Comparison of ENCODE assay signal across 8 cellular contexts in the genomic region with DNA sequence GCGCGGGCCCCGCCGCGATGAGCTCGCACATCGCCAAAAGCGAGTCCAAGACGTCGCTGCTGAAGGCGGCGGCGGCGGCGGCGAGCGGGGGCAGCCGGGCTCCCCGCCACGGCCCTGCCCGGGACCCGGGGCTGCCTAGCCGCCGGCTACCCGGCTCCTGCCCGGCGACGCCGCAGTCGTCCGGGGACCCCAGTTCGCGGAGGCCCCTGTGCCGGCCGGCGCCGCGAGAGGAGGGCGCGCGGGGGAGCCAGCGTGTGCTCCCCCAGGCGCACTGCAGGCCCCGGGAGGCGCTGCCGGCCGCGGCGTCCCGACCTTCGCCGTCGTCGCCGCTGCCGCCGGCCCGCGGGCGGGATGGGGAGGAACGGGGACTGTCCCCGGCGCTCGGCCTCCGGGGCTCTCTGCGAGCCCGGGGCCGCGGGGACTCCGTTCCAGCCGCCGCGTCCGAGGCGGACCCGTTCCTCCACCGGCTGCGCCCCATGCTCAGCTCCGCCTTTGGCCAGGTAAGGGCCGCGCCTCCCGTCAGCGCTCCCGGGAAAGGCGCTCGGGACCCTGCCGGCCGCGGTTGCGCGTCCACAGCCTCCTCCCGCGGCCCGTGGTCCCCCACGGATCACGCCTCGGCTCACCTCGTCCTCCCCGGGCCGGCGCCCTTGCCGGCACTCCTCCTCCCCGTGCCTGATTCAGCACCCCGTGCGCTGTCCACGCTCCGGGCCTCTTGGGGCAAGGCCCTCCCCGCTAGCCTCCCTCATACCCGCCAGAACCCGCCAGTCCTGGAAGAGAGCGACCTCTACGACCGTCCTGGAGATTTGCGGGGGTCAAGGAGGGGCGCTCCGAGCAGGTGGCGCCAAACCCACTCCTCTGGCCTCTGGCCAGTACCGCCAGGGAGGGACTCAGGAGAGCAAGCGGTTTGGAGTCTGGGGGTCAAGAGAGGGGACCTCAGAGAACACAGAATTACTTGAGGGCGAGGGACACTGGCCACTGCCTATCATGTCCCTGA. TPM values are rescaled to one million over a fixed set of nuclear protein-coding genes. Genes with fewer than 3 reads are reported as not detected.
A peak's percentile ranks its signal among the peaks of the same experiment; 100 is the strongest.
DNase-seq lines count a peak whose midpoint lies in the region; ATAC-seq and TF ChIP-seq lines count a peak whose summit lies in the region.

No MANE protein-coding gene starts in this region.

- peak overlapping the region; percentile 32 to 72 (median 54); a peak in 18 of 22 replicates for H3K9ac ChIP-seq in BLaER1 treated with 17β-estradiol and CSF1 and Interleukin-3, amounts not matched to agents 10 nM and 100 nM
- no peak overlapping the region for H3K9ac ChIP-seq in IMR-90 (ENCODE audit: low read depth, low read length)

- no peak overlapping the region for H3K27ac Mint-ChIP-seq in memory B cell

- POLR2A ChIA-PET in IMR-90 (lab: Charles Lee; ENCODE audit: unreplicated experiment): no interaction called here

- peak overlapping the region; percentile 73 for H2AFZ ChIP-seq in IMR-90 (replicated peaks; ENCODE audit: low read length, poor library complexity)

- no peak overlapping the region for H2BK5ac ChIP-seq in IMR-90 (ENCODE audit: low read depth, low read length, poor library complexity, severe bottlenecking)

- 5% methylated on average over 15 of the region's 120 CpGs; no CpG with 5 or more reads in 1 of the 2 experiments for WGBS in IMR-90 (ENCODE audit: extremely low coverage in 2 of 2, insufficient read length in 1 of 2), 2 experiments
- WGBS in stomach, 5 donors: 1 to 3% (median 1%) methylated on average over 51 to 120 of the region's 120 CpGs

- peak overlapping the region; percentile 84 for H3K4me3 Mint-ChIP-seq in memory B cell

- H3K79me1 ChIP-seq in IMR-90 (ENCODE audit: low read depth in 1 of 2, low read length in 2 of 2): no peaks in the 10 kb centered on the region

- in situ Hi-C loops in IMR-90 (cut with MboI; ENCODE audit: low sequenced_read_pairs): no loop called here

- no peak overlapping the region for H3K27ac ChIP-seq in BLaER1 treated with 17β-estradiol and CSF1 and Interleukin-3, amounts not matched to agents 10 nM and 100 nM
- no peak overlapping the region for H3K27ac ChIP-seq in IMR-90 (ENCODE audit: insufficient read depth, low read length)
- no peak overlapping the region for H3K27ac ChIP-seq in stomach

- H3K36me3 Mint-ChIP-seq in memory B cell: peaks cover 2% of the 10 kb centered on the region

- H3K9me3 ChIP-seq in BLaER1 treated with 17β-estradiol and CSF1 and Interleukin-3, amounts not matched to agents 10 nM and 100 nM (replicated peaks in 1 of 11): no peaks in the 10 kb centered on the region
- no peaks in the 10 kb centered on the region for H3K9me3 ChIP-seq in IMR-90 (ENCODE audit: control insufficient read depth, insufficient read depth, low read length)
- H3K9me3 ChIP-seq in stomach: no peaks in the 10 kb centered on the region

- no peak overlapping the region for H3K14ac ChIP-seq in IMR-90 (replicated peaks; ENCODE audit: low read depth, low read length)

- no peak for TF ChIP-seq RAD21 in IMR-90 (IDR thresholded peaks at IDR 0.05; ENCODE audit: low read length)

- H3K4ac ChIP-seq in IMR-90 (ENCODE audit: low read depth, low read length): no peak overlapping the region

- BruUV-seq in IMR-90 (replicated peaks; lab: Mats Ljungman, UMichigan): no TSS peak

- ATAC-seq in GM19438 (IDR thresholded peaks at IDR 0.05; ENCODE audit: low read depth, unreplicated experiment): peak; percentile 38
- ATAC-seq in IMR-90 (ENCODE audit: low read depth): peak; percentile 95
- peak; percentile 68 for ATAC-seq in memory B cell (ENCODE audit: low read depth)

- H4K5ac ChIP-seq in IMR-90 (ENCODE audit: low read depth, low read length): no peak overlapping the region

- H3K4me2 ChIP-seq in BLaER1 treated with 17β-estradiol and CSF1 and Interleukin-3, amounts not matched to agents 10 nM and 100 nM: peak overlapping the region; percentile 96 to 100 (median 100)
- peak overlapping the region; percentile 48; the same call in 1 of the 2 replicates for H3K4me2 ChIP-seq in IMR-90 (ENCODE audit: low read depth, low read length)

- peaks cover 27% of the 10 kb centered on the region for H3K27me3 Mint-ChIP-seq in memory B cell

- no peak overlapping the region for H3K56ac ChIP-seq in IMR-90 (ENCODE audit: extremely low read depth, insufficient read depth, low read length)

- H2AK9ac ChIP-seq in IMR-90 (replicated peaks; ENCODE audit: low read depth, low read length, poor library complexity): no peak overlapping the region

- H3K18ac ChIP-seq in IMR-90 (ENCODE audit: low read depth, low read length): no peak overlapping the region

- H3K9me1 ChIP-seq in IMR-90 (ENCODE audit: insufficient read depth, low read length): no peaks in the 10 kb centered on the region

- H3K4me1 ChIP-seq in BLaER1 treated with 17β-estradiol and CSF1 and Interleukin-3, amounts not matched to agents 10 nM and 100 nM: peaks cover 8 to 21% (median 14%) of the 10 kb centered on the region in 10 experiments
- H3K4me1 ChIP-seq in IMR-90 (ENCODE audit: control insufficient read depth, insufficient read depth, low read length) (no peaks in the 10 kb centered on the region), stomach (peaks cover 17 to 22% (median 19%) of the 10 kb centered on the region in 4 donors)

- H2BK15ac ChIP-seq in IMR-90 (ENCODE audit: low read depth, low read length): no peak overlapping the region

- DNase-seq in IMR-90 (peak; percentile 46), dermis blood vessel endothelial cell (peak; percentile 71), memory B cell (ENCODE audit: low spot score in 2 of 2) (peak; percentile 29 to 59), stomach (peak; percentile 66), NCI-H446 treated with DMSO at 0.1 percent for 48 hours (lab: John Stamatoyannopoulos, UW) (no peak)
- DNase-seq in activated CD4-positive, alpha-beta T cell treated with anti-CD3 and anti-CD28 coated beads for 1 hour: peak; percentile 28

- peak overlapping the region; percentile 65 to 77 (median 70) for H3K4me3 ChIP-seq in BLaER1 treated with 17β-estradiol and CSF1 and Interleukin-3, amounts not matched to agents 10 nM and 100 nM
- H3K4me3 ChIP-seq in IMR-90 (ENCODE audit: insufficient read depth, low read depth, low read length) (no peak overlapping the region), stomach (peak overlapping the region; percentile 47 to 65 (median 56))

- intact Hi-C loops in IMR-90 (cut with micrococcal nuclease) (no loop called here), stomach (cut with DNase I; ENCODE audit: low total_unique reads) (no loop called here)

- TF ChIP-seq POLR2A in IMR-90 (IDR thresholded peaks at IDR 0.05; ENCODE audit: low read depth, low read length) (no peak), stomach (IDR thresholded peaks at IDR 0.05) (no peak)

- CTCF ChIA-PET in IMR-90 (lab: Yijun Ruan, JAX): interaction anchor here (0.6 kb wide), 1 partner anchor 14 kb away, joined by 3 read pairs; no protein-coding TSS in a partner anchor

- no peak overlapping the region for H2BK20ac ChIP-seq in IMR-90 (ENCODE audit: low read depth, low read length)

- H2AK5ac ChIP-seq in IMR-90 (ENCODE audit: low read depth, low read length): no peak overlapping the region

- no peak for TF ChIP-seq EP300 in stomach (IDR thresholded peaks at IDR 0.05)

- no peak overlapping the region for H4K91ac ChIP-seq in IMR-90 (ENCODE audit: insufficient read depth, low read depth, low read length)

- H4K20me1 ChIP-seq in BLaER1 treated with 17β-estradiol and CSF1 and Interleukin-3, amounts not matched to agents 10 nM and 100 nM: peaks cover 0 to 31% (median 19%) of the 10 kb centered on the region in 11 experiments; a peak in 18 of 22 replicates
- no peaks in the 10 kb centered on the region for H4K20me1 ChIP-seq in IMR-90 (ENCODE audit: insufficient read depth, low read length)

- H4K8ac ChIP-seq in IMR-90 (ENCODE audit: low read depth in 2 of 2, low read length in 2 of 2): no peak overlapping the region

- no peak overlapping the region for H2BK120ac ChIP-seq in IMR-90 (ENCODE audit: low read depth, low read length)

- dilution Hi-C loops in IMR-90 (cut with HindIII; ENCODE audit: low sequenced_read_pairs, unreplicated experiment): no loop called here

- H3K9me3 Mint-ChIP-seq in memory B cell: peaks cover 1% of the 10 kb centered on the region

- H3K23ac ChIP-seq in IMR-90 (ENCODE audit: low read depth, low read length): no peak overlapping the region

- H3K4me1 Mint-ChIP-seq in memory B cell: peaks cover 6% of the 10 kb centered on the region

- H3K36me3 ChIP-seq in BLaER1 treated with 17β-estradiol and CSF1 and Interleukin-3, amounts not matched to agents 10 nM and 100 nM: no peaks in the 10 kb centered on the region
- H3K36me3 ChIP-seq in IMR-90 (ENCODE audit: control insufficient read depth, insufficient read depth, low read length) (no peaks in the 10 kb centered on the region), stomach (no peaks in the 10 kb centered on the region)

- TF ChIP-seq CTCF in IMR-90 (conservative IDR thresholded peaks at IDR 0.05; ENCODE audit: low read depth, low read length) (no peak), stomach (IDR thresholded peaks at IDR 0.05) (no peak)

- H3K27me3 ChIP-seq in BLaER1 treated with 17β-estradiol and CSF1 and Interleukin-3, amounts not matched to agents 10 nM and 100 nM: peaks cover 54 to 69% (median 61%) of the 10 kb centered on the region in 11 experiments
- H3K27me3 ChIP-seq in IMR-90 (ENCODE audit: control insufficient read depth, insufficient read depth, low read length): peaks cover 68% of the 10 kb centered on the region
- H3K27me3 ChIP-seq in stomach: peaks cover 0 to 69% (median 40%) of the 10 kb centered on the region in 3 donors

RNA-seq across cellular contexts. Expression of a gene that starts 0.7 kb away (rescaled TPM):
- total RNA-seq in IMR-90 (2012; rRNA removed) (0.54 and 0.83 TPM in 2 replicates), dermis blood vessel endothelial cell (0.17 TPM in 1 of 2 replicates, not detected in the other), stomach (1 to 10 TPM in 2 of 5 donors, not detected in 3; 1.1 to 2.0 TPM)
- polyA plus RNA-seq in IMR-90 (2012; rRNA removed) (0.20 and 1.1 TPM in 2 replicates), stomach (1 to 10 TPM; 1.5 to 2.4 (median 2.0) TPM)
- polyA plus RNA-seq in IMR-90 (2012; cell fraction: cytosol; rRNA removed): 0.87 and 0.98 TPM in 2 replicates
- polyA plus RNA-seq in IMR-90 (2012; cell fraction: nucleus; rRNA removed; ENCODE audit: low replicate concordance): 0.61 and 1.3 TPM in 2 replicates

RNA-seq across cellular contexts. Expression of a gene that starts 45.8 kb away (rescaled TPM):
- total RNA-seq in IMR-90 (2012; rRNA removed): 117 and 137 TPM in 2 replicates
- polyA plus RNA-seq in IMR-90 (2012; rRNA removed): 38.6 and 44.1 TPM in 2 replicates
- 9.7 and 13.7 TPM in 2 replicates for polyA plus RNA-seq in IMR-90 (2012; cell fraction: cytosol; rRNA removed)
- 5.0 and 22.7 TPM in 2 replicates for polyA plus RNA-seq in IMR-90 (2012; cell fraction: nucleus; rRNA removed; ENCODE audit: low replicate concordance)
- 46.5 and 75.1 TPM in 2 replicates for total RNA-seq in dermis blood vessel endothelial cell
- 1,000 to 10,000 TPM in 1 of 5 donors, 10 to 100 TPM in 4; 22.2 to 1,695 (median 86.6) TPM for total RNA-seq in stomach
- 10 to 100 TPM; 15.1 to 28.4 (median 17.1) TPM for polyA plus RNA-seq in stomach

RNA-seq across cellular contexts. Expression of a gene that starts 59.9 kb away (rescaled TPM):
- total RNA-seq in IMR-90 (2012; rRNA removed) (66.1 and 69.5 TPM in 2 replicates), dermis blood vessel endothelial cell (28.6 and 35.2 TPM in 2 replicates), stomach (10 to 100 TPM; 10.5 to 62.3 (median 34.3) TPM)
- polyA plus RNA-seq in IMR-90 (2012; rRNA removed) (81.5 and 99.4 TPM in 2 replicates), stomach (10 to 100 TPM; 33.9 to 51.2 (median 49.1) TPM)
- polyA plus RNA-seq in IMR-90 (2012; cell fraction: cytosol; rRNA removed): 51.2 and 60.7 TPM in 2 replicates
- polyA plus RNA-seq in IMR-90 (2012; cell fraction: nucleus; rRNA removed; ENCODE audit: low replicate concordance): 39.0 and 91.4 TPM in 2 replicates

Comparison
In these comparisons a context has a peak if more than half of its experiments do, and no peak if none do; other contexts are left out.
1. ATAC-seq: peak in every context shown above with its lines; median percentile 95 in IMR-90; 68 in memory B cell; 38 in GM19438.